In genomic region chr6:4017847-4018193, GRCh38 we compare ENCODE assay signal across 8 cellular contexts.
DNase-seq lines count a peak whose midpoint lies in the region; ATAC-seq and TF ChIP-seq lines count a peak whose summit lies in the region.

No MANE protein-coding gene starts in this region.

- H3K4me1 ChIP-seq in Panc1 (ENCODE audit: control insufficient read depth, insufficient read depth, low read length): peaks cover 24% of the 10 kb centered on the region
- H3K4me1 ChIP-seq in muscle layer of duodenum (ENCODE audit: control insufficient read depth in 1 of 2, insufficient read depth in 2 of 2, low read length in 2 of 2): peaks cover 17 to 28% of the 10 kb centered on the region in 2 donors

- H3K36me3 Mint-ChIP-seq in dendritic cell treated with granulocyte-macrophage colony-stimulating factor and Interleukin-4, amounts not matched to agents 40 ng/mL and 50 ng/mL, for 4 days (ENCODE audit: low read depth): peaks cover 51% of the 10 kb centered on the region

- POLR2A ChIA-PET in Panc1 (lab: Charles Lee): interaction anchor here (0.6 to 0.7 kb wide), 2 partner anchors 263 to 979 kb away, joined by 4 to 17 read pairs; no protein-coding TSS in a partner anchor

- in situ Hi-C loops in Panc1 (cut with HindIII; ENCODE audit: low pct_unique_long_range_greater_than_20kb, low sequenced_read_pairs): no loop called here

- DNase-seq in DMS114 treated with DMSO at 0.1 percent for 48 hours (lab: John Stamatoyannopoulos, UW; ENCODE audit: unreplicated experiment) (peak; percentile 63), Panc1 (ENCODE audit: low read depth, low spot score) (no peak)

- no peak for TF ChIP-seq CTCF in Panc1 (IDR thresholded peaks at IDR 0.05)

- CTCF ChIA-PET in Panc1 (lab: Charles Lee): interaction anchor here (0.7 kb wide), 1 partner anchor 285 kb away, joined by 14 read pairs; no protein-coding TSS in a partner anchor

- peak overlapping the region; percentile 99 for H3K27ac Mint-ChIP-seq in dendritic cell treated with granulocyte-macrophage colony-stimulating factor and Interleukin-4, amounts not matched to agents 40 ng/mL and 50 ng/mL, for 4 days

- ATAC-seq in HG02970 (IDR thresholded peaks at IDR 0.05; ENCODE audit: low FRiP score, unreplicated experiment): peak; percentile 8
- no peak for ATAC-seq in Panc1
- no peak for ATAC-seq in GM21367 (IDR thresholded peaks at IDR 0.05; ENCODE audit: unreplicated experiment)
- no peak for ATAC-seq in GM21786 (IDR thresholded peaks at IDR 0.05; ENCODE audit: unreplicated experiment)
- ATAC-seq in GM18505 (IDR thresholded peaks at IDR 0.05; ENCODE audit: unreplicated experiment): no peak

- no peak for TF ChIP-seq POLR2A in GM18505 (IDR thresholded peaks at IDR 0.05; ENCODE audit: borderline replicate concordance, extremely low read depth, insufficient read depth, insufficient read length)

- intact Hi-C loops in Panc1 (cut with micrococcal nuclease; ENCODE audit: unreplicated experiment): no loop called here
- intact Hi-C loops in dendritic cell treated with granulocyte-macrophage colony-stimulating factor and Interleukin-4, amounts not matched to agents 40 ng/mL and 50 ng/mL, for 4 days (cut with micrococcal nuclease): no loop called here

- H3K9me3 ChIP-seq in Panc1 (ENCODE audit: control insufficient read depth, insufficient read depth, low read depth, low read length) (no peaks in the 10 kb centered on the region), muscle layer of duodenum (ENCODE audit: control insufficient read depth in 1 of 2, low read length in 2 of 2) (no peaks in the 10 kb centered on the region)

- peaks cover 49% of the 10 kb centered on the region for H3K4me1 Mint-ChIP-seq in dendritic cell treated with granulocyte-macrophage colony-stimulating factor and Interleukin-4, amounts not matched to agents 40 ng/mL and 50 ng/mL, for 4 days (ENCODE audit: low read depth)

- BruUV-seq in Panc1 (replicated peaks; lab: Mats Ljungman, UMichigan): no TSS peak

- H3K9me3 Mint-ChIP-seq in dendritic cell treated with granulocyte-macrophage colony-stimulating factor and Interleukin-4, amounts not matched to agents 40 ng/mL and 50 ng/mL, for 4 days: no peaks in the 10 kb centered on the region

- H3K4me3 ChIP-seq in Panc1 (ENCODE audit: low read depth in 2 of 2, low read length in 2 of 2): peak overlapping the region; percentile 77 to 83
- peak overlapping the region; percentile 67 to 85 for H3K4me3 ChIP-seq in muscle layer of duodenum (ENCODE audit: low read depth in 1 of 2, low read length in 2 of 2)

- H3K36me3 ChIP-seq in Panc1 (ENCODE audit: control insufficient read depth, insufficient read depth, low read length): peaks cover 4% of the 10 kb centered on the region
- no peaks in the 10 kb centered on the region for H3K36me3 ChIP-seq in muscle layer of duodenum (ENCODE audit: control insufficient read depth in 1 of 2, insufficient read depth in 2 of 2, low read length in 2 of 2)

- H3K27me3 ChIP-seq in Panc1 (ENCODE audit: control insufficient read depth, insufficient read depth, low read length) (no peaks in the 10 kb centered on the region), muscle layer of duodenum (ENCODE audit: low read depth, low read length) (no peaks in the 10 kb centered on the region)

- H3K27me3 Mint-ChIP-seq in dendritic cell treated with granulocyte-macrophage colony-stimulating factor and Interleukin-4, amounts not matched to agents 40 ng/mL and 50 ng/mL, for 4 days: no peaks in the 10 kb centered on the region

- peak overlapping the region; percentile 99 for H3K27ac ChIP-seq in Panc1 (ENCODE audit: low read length)
- peak overlapping the region; percentile 97 for H3K27ac ChIP-seq in muscle layer of duodenum (ENCODE audit: low read length)

- H3K4me3 Mint-ChIP-seq in dendritic cell treated with granulocyte-macrophage colony-stimulating factor and Interleukin-4, amounts not matched to agents 40 ng/mL and 50 ng/mL, for 4 days: peak overlapping the region; percentile 96
